In genomic region chr16:50616883-50617629, GRCh38 we compare ENCODE assay signal across 1 cellular context.
TF ChIP-seq lines count a peak whose summit lies in the region.

No MANE protein-coding gene starts in this region.

TF ChIP-seq in HepG2, 621 proteins besides CTCF, POLR2A, EP300 and RAD21 (continued from another document and continues in another):
- TF ChIP-seq, protein P1, sequence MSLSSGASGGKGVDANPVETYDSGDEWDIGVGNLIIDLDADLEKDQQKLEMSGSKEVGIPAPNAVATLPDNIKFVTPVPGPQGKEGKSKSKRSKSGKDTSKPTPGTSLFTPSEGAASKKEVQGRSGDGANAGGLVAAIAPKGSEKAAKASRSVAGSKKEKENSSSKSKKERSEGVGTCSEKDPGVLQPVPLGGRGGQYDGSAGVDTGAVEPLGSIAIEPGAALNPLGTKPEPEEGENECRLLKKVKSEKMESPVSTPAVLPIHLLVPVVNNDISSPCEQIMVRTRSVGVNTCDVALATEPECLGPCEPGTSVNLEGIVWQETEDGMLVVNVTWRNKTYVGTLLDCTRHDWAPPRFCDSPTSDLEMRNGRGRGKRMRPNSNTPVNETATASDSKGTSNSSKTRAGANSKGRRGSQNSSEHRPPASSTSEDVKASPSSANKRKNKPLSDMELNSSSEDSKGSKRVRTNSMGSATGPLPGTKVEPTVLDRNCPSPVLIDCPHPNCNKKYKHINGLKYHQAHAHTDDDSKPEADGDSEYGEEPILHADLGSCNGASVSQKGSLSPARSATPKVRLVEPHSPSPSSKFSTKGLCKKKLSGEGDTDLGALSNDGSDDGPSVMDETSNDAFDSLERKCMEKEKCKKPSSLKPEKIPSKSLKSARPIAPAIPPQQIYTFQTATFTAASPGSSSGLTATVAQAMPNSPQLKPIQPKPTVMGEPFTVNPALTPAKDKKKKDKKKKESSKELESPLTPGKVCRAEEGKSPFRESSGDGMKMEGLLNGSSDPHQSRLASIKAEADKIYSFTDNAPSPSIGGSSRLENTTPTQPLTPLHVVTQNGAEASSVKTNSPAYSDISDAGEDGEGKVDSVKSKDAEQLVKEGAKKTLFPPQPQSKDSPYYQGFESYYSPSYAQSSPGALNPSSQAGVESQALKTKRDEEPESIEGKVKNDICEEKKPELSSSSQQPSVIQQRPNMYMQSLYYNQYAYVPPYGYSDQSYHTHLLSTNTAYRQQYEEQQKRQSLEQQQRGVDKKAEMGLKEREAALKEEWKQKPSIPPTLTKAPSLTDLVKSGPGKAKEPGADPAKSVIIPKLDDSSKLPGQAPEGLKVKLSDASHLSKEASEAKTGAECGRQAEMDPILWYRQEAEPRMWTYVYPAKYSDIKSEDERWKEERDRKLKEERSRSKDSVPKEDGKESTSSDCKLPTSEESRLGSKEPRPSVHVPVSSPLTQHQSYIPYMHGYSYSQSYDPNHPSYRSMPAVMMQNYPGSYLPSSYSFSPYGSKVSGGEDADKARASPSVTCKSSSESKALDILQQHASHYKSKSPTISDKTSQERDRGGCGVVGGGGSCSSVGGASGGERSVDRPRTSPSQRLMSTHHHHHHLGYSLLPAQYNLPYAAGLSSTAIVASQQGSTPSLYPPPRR (CRISPR knock-in tag; IDR thresholded peaks at IDR 0.05; ENCODE audit: borderline replicate concordance), result peak; percentile 82
- TF ChIP-seq RFX3 (CRISPR knock-in tag; IDR thresholded peaks at IDR 0.05) (no peak), ZNF224 (CRISPR knock-in tag; IDR thresholded peaks at IDR 0.05) (no peak), MED8 (CRISPR knock-in tag; IDR thresholded peaks at IDR 0.05; ENCODE audit: insufficient replicate concordance) (peak; percentile 37), FOXP1 (IDR thresholded peaks at IDR 0.05) (no peak), FOXP1 (CRISPR knock-in tag; IDR thresholded peaks at IDR 0.05) (peak; percentile 68), ZNF879 (CRISPR knock-in tag; IDR thresholded peaks at IDR 0.05) (no peak), ONECUT2 (CRISPR knock-in tag; IDR thresholded peaks at IDR 0.05) (no peak), TARDBP (CRISPR knock-in tag; IDR thresholded peaks at IDR 0.05) (peak; percentile 47), ZBTB10 (CRISPR knock-in tag; IDR thresholded peaks at IDR 0.05; ENCODE audit: borderline replicate concordance) (no peak), ZNF446 (CRISPR knock-in tag; IDR thresholded peaks at IDR 0.05) (no peak), ZNF607 (CRISPR knock-in tag; IDR thresholded peaks at IDR 0.05; ENCODE audit: borderline replicate concordance) (no peak), ZC3H4 (CRISPR knock-in tag; IDR thresholded peaks at IDR 0.05; ENCODE audit: borderline replicate concordance) (no peak), DR1 (CRISPR knock-in tag; IDR thresholded peaks at IDR 0.05) (no peak), KMT2A (CRISPR knock-in tag; IDR thresholded peaks at IDR 0.05) (no peak), SUZ12 (IDR thresholded peaks at IDR 0.05; ENCODE audit: low read depth, low read length) (no peak), GATA4 (IDR thresholded peaks at IDR 0.05; ENCODE audit: borderline replicate concordance, low read depth) (0 out of 2 replicates have a peak, but pooled peaks have one; percentile 52), AHR (CRISPR knock-in tag; IDR thresholded peaks at IDR 0.05) (no peak; the same call in 1 of the 2 replicates), FLYWCH1 (CRISPR knock-in tag; IDR thresholded peaks at IDR 0.05) (no peak), HMGXB3 (CRISPR knock-in tag; IDR thresholded peaks at IDR 0.05; ENCODE audit: borderline replicate concordance) (no peak), ZNF678 (CRISPR knock-in tag; IDR thresholded peaks at IDR 0.05) (no peak), FOXA3 (CRISPR knock-in tag; IDR thresholded peaks at IDR 0.05) (peak; percentile 72), ARID2 (CRISPR knock-in tag; IDR thresholded peaks at IDR 0.05; ENCODE audit: borderline replicate concordance) (no peak), HDAC6 (IDR thresholded peaks at IDR 0.05; ENCODE audit: low read depth, low read length) (no peak), ZNF460 (CRISPR knock-in tag; IDR thresholded peaks at IDR 0.05; ENCODE audit: borderline replicate concordance) (no peak), ZNF556 (CRISPR knock-in tag; IDR thresholded peaks at IDR 0.05; ENCODE audit: borderline replicate concordance) (no peak)
- TF ChIP-seq, protein P2, sequence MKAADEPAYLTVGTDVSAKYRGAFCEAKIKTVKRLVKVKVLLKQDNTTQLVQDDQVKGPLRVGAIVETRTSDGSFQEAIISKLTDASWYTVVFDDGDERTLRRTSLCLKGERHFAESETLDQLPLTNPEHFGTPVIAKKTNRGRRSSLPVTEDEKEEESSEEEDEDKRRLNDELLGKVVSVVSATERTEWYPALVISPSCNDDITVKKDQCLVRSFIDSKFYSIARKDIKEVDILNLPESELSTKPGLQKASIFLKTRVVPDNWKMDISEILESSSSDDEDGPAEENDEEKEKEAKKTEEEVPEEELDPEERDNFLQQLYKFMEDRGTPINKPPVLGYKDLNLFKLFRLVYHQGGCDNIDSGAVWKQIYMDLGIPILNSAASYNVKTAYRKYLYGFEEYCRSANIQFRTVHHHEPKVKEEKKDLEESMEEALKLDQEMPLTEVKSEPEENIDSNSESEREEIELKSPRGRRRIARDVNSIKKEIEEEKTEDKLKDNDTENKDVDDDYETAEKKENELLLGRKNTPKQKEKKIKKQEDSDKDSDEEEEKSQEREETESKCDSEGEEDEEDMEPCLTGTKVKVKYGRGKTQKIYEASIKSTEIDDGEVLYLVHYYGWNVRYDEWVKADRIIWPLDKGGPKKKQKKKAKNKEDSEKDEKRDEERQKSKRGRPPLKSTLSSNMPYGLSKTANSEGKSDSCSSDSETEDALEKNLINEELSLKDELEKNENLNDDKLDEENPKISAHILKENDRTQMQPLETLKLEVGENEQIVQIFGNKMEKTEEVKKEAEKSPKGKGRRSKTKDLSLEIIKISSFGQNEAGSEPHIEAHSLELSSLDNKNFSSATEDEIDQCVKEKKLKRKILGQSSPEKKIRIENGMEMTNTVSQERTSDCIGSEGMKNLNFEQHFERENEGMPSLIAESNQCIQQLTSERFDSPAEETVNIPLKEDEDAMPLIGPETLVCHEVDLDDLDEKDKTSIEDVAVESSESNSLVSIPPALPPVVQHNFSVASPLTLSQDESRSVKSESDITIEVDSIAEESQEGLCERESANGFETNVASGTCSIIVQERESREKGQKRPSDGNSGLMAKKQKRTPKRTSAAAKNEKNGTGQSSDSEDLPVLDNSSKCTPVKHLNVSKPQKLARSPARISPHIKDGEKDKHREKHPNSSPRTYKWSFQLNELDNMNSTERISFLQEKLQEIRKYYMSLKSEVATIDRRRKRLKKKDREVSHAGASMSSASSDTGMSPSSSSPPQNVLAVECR (CRISPR knock-in tag; IDR thresholded peaks at IDR 0.05; ENCODE audit: borderline replicate concordance), result peak; percentile 40; the same call in 1 of the 2 replicates
- TF ChIP-seq, protein P3, sequence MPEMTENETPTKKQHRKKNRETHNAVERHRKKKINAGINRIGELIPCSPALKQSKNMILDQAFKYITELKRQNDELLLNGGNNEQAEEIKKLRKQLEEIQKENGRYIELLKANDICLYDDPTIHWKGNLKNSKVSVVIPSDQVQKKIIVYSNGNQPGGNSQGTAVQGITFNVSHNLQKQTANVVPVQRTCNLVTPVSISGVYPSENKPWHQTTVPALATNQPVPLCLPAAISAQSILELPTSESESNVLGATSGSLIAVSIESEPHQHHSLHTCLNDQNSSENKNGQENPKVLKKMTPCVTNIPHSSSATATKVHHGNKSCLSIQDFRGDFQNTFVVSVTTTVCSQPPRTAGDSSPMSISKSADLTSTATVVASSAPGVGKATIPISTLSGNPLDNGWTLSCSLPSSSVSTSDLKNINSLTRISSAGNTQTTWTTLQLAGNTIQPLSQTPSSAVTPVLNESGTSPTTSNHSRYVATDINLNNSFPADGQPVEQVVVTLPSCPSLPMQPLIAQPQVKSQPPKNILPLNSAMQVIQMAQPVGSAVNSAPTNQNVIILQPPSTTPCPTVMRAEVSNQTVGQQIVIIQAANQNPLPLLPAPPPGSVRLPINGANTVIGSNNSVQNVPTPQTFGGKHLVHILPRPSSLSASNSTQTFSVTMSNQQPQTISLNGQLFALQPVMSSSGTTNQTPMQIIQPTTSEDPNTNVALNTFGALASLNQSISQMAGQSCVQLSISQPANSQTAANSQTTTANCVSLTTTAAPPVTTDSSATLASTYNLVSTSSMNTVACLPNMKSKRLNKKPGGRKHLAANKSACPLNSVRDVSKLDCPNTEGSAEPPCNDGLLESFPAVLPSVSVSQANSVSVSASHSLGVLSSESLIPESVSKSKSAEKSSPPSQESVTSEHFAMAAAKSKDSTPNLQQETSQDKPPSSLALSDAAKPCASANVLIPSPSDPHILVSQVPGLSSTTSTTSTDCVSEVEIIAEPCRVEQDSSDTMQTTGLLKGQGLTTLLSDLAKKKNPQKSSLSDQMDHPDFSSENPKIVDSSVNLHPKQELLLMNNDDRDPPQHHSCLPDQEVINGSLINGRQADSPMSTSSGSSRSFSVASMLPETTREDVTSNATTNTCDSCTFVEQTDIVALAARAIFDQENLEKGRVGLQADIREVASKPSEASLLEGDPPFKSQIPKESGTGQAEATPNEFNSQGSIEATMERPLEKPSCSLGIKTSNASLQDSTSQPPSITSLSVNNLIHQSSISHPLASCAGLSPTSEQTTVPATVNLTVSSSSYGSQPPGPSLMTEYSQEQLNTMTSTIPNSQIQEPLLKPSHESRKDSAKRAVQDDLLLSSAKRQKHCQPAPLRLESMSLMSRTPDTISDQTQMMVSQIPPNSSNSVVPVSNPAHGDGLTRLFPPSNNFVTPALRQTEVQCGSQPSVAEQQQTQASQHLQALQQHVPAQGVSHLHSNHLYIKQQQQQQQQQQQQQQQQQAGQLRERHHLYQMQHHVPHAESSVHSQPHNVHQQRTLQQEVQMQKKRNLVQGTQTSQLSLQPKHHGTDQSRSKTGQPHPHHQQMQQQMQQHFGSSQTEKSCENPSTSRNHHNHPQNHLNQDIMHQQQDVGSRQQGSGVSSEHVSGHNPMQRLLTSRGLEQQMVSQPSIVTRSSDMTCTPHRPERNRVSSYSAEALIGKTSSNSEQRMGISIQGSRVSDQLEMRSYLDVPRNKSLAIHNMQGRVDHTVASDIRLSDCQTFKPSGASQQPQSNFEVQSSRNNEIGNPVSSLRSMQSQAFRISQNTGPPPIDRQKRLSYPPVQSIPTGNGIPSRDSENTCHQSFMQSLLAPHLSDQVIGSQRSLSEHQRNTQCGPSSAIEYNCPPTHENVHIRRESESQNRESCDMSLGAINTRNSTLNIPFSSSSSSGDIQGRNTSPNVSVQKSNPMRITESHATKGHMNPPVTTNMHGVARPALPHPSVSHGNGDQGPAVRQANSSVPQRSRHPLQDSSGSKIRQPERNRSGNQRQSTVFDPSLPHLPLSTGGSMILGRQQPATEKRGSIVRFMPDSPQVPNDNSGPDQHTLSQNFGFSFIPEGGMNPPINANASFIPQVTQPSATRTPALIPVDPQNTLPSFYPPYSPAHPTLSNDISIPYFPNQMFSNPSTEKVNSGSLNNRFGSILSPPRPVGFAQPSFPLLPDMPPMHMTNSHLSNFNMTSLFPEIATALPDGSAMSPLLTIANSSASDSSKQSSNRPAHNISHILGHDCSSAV (CRISPR knock-in tag; IDR thresholded peaks at IDR 0.05; ENCODE audit: borderline replicate concordance), result no peak
- TF ChIP-seq, protein P4, sequence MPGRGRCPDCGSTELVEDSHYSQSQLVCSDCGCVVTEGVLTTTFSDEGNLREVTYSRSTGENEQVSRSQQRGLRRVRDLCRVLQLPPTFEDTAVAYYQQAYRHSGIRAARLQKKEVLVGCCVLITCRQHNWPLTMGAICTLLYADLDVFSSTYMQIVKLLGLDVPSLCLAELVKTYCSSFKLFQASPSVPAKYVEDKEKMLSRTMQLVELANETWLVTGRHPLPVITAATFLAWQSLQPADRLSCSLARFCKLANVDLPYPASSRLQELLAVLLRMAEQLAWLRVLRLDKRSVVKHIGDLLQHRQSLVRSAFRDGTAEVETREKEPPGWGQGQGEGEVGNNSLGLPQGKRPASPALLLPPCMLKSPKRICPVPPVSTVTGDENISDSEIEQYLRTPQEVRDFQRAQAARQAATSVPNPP (CRISPR knock-in tag; IDR thresholded peaks at IDR 0.05), result no peak
- TF ChIP-seq, protein P5, sequence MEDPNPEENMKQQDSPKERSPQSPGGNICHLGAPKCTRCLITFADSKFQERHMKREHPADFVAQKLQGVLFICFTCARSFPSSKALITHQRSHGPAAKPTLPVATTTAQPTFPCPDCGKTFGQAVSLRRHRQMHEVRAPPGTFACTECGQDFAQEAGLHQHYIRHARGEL (CRISPR knock-in tag; IDR thresholded peaks at IDR 0.05), result no peak
